13 cellular contexts compared by ENCODE assay signal in the genomic region with DNA sequence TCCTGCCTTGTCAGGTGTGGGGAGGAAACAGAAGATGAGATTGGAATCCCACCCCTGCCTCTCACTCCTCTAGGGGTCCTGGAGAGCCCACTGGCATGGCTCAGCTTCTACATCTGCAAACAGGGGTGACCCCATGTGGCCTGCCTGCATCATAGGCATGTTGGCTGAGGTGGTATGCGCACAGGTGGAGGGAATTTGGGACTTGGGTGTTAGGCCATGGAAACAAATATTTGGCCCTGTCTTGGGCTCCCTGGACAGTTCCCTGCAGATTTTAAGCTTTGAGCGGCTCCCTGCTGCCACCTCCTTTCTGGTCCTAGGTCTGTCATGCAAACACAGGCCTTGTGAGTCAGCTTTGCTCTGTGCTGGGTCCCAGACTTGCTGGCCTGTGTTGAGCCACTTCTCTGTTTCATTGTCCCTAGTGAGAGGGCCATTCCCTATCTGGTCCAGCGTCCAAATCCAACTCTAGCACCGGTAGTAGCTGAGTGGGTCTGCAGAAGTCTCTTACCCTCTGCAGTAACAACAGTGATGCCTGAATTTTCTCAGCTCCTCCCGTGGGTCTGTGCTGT. TPM values are rescaled to one million over a fixed set of nuclear protein-coding genes. Genes with fewer than 3 reads are reported as not detected.
DNase-seq lines count a peak whose midpoint lies in the region; ATAC-seq and TF ChIP-seq lines count a peak whose summit lies in the region.
"Had no signal": no experiment of that assay in that cellular context is flagged by ENCODE, and none has a peak within 500 bp of the region (broad histone marks: within the 10 kb centered on the region; RNA-seq: fewer than 3 reads in every experiment).

No MANE protein-coding gene starts in this region.

- TF ChIP-seq POLR2A in Peyer's patch (IDR thresholded peaks at IDR 0.05) (no peak), sigmoid colon (IDR thresholded peaks at IDR 0.05) (no peak)

- H3K9me3 ChIP-seq in Peyer's patch (peaks cover 0 to 3% (median 0%) of the 10 kb centered on the region in 4 donors), sigmoid colon (no peaks in the 10 kb centered on the region)

- ATAC-seq in GM19395 (IDR thresholded peaks at IDR 0.05; ENCODE audit: unreplicated experiment): no peak
- ATAC-seq: left lung; naive thymus-derived CD8-positive, alpha-beta T cell had no signal

- no peaks in the 10 kb centered on the region for H3K27me3 ChIP-seq in Peyer's patch
- no peaks in the 10 kb centered on the region for H3K27me3 ChIP-seq in sigmoid colon

- H3K36me3 ChIP-seq in Peyer's patch (peaks cover 0 to 14% (median 0%) of the 10 kb centered on the region in 3 donors), sigmoid colon (no peaks in the 10 kb centered on the region)
- H3K36me3 ChIP-seq: left lung, tibial nerve had no signal

- intact Hi-C loops in sigmoid colon (cut with DNase I): loop anchor here (10.0 kb wide), 1 partner anchor 210 kb away; no protein-coding TSS in a partner anchor

- TF ChIP-seq CTCF in Peyer's patch (IDR thresholded peaks at IDR 0.05): no peak
- TF ChIP-seq CTCF in sigmoid colon (IDR thresholded peaks at IDR 0.05): no peak

- TF ChIP-seq EP300 in sigmoid colon (IDR thresholded peaks at IDR 0.05): no peak

- H3K4me3 ChIP-seq in Peyer's patch: no peak overlapping the region
- H3K4me3 ChIP-seq in sigmoid colon: no peak overlapping the region
- H3K4me3 ChIP-seq: left lung, tibial nerve had no signal

- peak; percentile 42 for DNase-seq in DMS53 (lab: John Stamatoyannopoulos, UW)
- DNase-seq in DMS53 treated with DMSO at 0.1 percent for 48 hours (lab: John Stamatoyannopoulos, UW; ENCODE audit: unreplicated experiment): no peak
- peak in 1 of 3 donors; percentile 55 for DNase-seq in Peyer's patch
- DNase-seq in epithelial cell of prostate (ENCODE audit: low read depth, low spot score): no peak
- DNase-seq in sigmoid colon: no peak
- DNase-seq in NOMO-1 treated with dmso at 0.1 percent for 144 hours (lab: John Stamatoyannopoulos, UW; ENCODE audit: unreplicated experiment): no peak
- no peak for DNase-seq in putamen (ENCODE audit: low spot score)
- DNase-seq: 8988T; activated CD4-positive, CD25-positive, alpha-beta regulatory T cell; left lung had no signal

- peaks cover 0 to 53% (median 8%) of the 10 kb centered on the region in 4 donors for H3K4me1 ChIP-seq in Peyer's patch
- H3K4me1 ChIP-seq in sigmoid colon: peaks cover 0 to 35% (median 17%) of the 10 kb centered on the region in 4 donors
- H3K4me1 ChIP-seq: tibial nerve had no signal

- 74 to 76% methylated on average over 5 of the region's 5 CpGs for WGBS in sigmoid colon, 2 donors

- H3K27ac ChIP-seq in Peyer's patch (peak overlapping the region in 3 of 4 donors; percentile 75 to 93 (median 92)), epithelial cell of prostate (peak overlapping the region; percentile 74), sigmoid colon (peak overlapping the region in 3 of 4 donors; percentile 21 to 79 (median 75))
- H3K27ac ChIP-seq: left lung had no signal

RNA-seq across cellular contexts. Expression of a gene that starts 5.9 kb away (rescaled TPM):
- total RNA-seq in Peyer's patch (100 to 1,000 TPM in 2 of 4 donors, 10 to 100 TPM in 2; 15.7 to 136 (median 102) TPM), sigmoid colon (1 to 10 TPM in 2 of 4 donors, under 1 TPM in 2; 0.81 to 1.9 (median 0.95) TPM)
- polyA plus RNA-seq in sigmoid colon: 10 to 100 TPM; 30.4 to 39.1 (median 33.0) TPM
- total RNA-seq: tibial nerve had no signal

RNA-seq across cellular contexts. Expression of a gene that starts 30.9 kb away (rescaled TPM):
- total RNA-seq in Peyer's patch: 10 to 100 TPM in 1 of 4 donors, 1 to 10 TPM in 3; 1.7 to 10.0 (median 5.8) TPM
- 1 to 10 TPM; 3.3 to 5.7 (median 4.9) TPM for total RNA-seq in sigmoid colon
- 1 to 10 TPM; 4.9 to 6.0 (median 5.6) TPM for polyA plus RNA-seq in sigmoid colon

Comparison
In these comparisons a context has a peak if more than half of its experiments do, and no peak if none do; other contexts are left out.
1. RNA of a gene that starts 5.9 kb away (total RNA-seq): 15.7 to 136 TPM in Peyer's patch; 0.81 to 1.9 TPM in sigmoid colon; every median in the first group is over 4 times any median in the second.
2. Peak in every context shown above with its lines, with median percentiles within 50 percentile points of each other: H3K27ac ChIP-seq.